ENCODE assay signal across 1 cellular context in the genomic region with DNA sequence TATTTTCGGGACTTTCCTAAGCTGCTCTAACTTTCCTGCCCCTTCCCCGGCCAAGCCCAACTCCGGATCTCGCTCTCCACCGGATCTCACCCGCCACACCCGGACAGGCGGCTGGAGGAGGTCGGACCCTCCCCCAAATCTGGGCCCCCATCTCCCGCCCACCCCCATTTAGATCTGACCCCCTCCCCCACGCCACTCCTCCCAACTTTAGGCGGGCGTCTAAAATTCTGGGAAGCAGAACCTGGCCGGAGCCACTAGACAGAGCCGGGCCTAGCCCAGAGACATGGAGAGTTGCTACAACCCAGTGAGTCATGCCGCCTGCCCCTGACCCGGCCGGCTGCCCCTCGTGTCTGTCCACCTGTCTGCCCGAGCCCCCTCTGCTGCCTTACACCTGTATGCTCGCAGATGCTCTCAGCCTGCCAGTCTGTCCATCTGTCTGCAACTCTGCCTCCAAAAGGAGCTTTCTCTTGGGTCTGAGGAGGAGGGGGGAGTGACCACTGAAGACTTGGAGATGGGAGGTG.
TF ChIP-seq lines count a peak whose summit lies in the region.

A gene (plus strand): TSS at position 29 of the 521 bp plus-strand sequence. CDS start 255 bp downstream, at position 284.

TF ChIP-seq in GM12878, 131 proteins besides CTCF, POLR2A, EP300 and RAD21 (continued from another document and continues in another):
- TF ChIP-seq, protein P1, sequence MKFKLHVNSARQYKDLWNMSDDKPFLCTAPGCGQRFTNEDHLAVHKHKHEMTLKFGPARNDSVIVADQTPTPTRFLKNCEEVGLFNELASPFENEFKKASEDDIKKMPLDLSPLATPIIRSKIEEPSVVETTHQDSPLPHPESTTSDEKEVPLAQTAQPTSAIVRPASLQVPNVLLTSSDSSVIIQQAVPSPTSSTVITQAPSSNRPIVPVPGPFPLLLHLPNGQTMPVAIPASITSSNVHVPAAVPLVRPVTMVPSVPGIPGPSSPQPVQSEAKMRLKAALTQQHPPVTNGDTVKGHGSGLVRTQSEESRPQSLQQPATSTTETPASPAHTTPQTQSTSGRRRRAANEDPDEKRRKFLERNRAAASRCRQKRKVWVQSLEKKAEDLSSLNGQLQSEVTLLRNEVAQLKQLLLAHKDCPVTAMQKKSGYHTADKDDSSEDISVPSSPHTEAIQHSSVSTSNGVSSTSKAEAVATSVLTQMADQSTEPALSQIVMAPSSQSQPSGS (IDR thresholded peaks at IDR 0.05; ENCODE audit: low read length), result no peak
- no peak for TF ChIP-seq PAX5 (IDR thresholded peaks at IDR 0.05; ENCODE audit: borderline replicate concordance, low read depth, low read length)
- no peak for TF ChIP-seq EZH2 (IDR thresholded peaks at IDR 0.05; ENCODE audit: borderline replicate concordance, control insufficient read depth, low read depth, low read length)
- no peak for TF ChIP-seq DPF2 (IDR thresholded peaks at IDR 0.05)
- TF ChIP-seq, protein P2, sequence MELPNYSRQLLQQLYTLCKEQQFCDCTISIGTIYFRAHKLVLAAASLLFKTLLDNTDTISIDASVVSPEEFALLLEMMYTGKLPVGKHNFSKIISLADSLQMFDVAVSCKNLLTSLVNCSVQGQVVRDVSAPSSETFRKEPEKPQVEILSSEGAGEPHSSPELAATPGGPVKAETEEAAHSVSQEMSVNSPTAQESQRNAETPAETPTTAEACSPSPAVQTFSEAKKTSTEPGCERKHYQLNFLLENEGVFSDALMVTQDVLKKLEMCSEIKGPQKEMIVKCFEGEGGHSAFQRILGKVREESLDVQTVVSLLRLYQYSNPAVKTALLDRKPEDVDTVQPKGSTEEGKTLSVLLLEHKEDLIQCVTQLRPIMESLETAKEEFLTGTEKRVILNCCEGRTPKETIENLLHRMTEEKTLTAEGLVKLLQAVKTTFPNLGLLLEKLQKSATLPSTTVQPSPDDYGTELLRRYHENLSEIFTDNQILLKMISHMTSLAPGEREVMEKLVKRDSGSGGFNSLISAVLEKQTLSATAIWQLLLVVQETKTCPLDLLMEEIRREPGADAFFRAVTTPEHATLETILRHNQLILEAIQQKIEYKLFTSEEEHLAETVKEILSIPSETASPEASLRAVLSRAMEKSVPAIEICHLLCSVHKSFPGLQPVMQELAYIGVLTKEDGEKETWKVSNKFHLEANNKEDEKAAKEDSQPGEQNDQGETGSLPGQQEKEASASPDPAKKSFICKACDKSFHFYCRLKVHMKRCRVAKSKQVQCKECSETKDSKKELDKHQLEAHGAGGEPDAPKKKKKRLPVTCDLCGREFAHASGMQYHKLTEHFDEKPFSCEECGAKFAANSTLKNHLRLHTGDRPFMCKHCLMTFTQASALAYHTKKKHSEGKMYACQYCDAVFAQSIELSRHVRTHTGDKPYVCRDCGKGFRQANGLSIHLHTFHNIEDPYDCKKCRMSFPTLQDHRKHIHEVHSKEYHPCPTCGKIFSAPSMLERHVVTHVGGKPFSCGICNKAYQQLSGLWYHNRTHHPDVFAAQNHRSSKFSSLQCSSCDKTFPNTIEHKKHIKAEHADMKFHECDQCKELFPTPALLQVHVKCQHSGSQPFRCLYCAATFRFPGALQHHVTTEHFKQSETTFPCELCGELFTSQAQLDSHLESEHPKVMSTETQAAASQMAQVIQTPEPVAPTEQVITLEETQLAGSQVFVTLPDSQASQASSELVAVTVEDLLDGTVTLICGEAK (IDR thresholded peaks at IDR 0.05; ENCODE audit: borderline replicate concordance), result no peak
- no peak for TF ChIP-seq SP1 (IDR thresholded peaks at IDR 0.05; ENCODE audit: low read depth, low read length)
- TF ChIP-seq STAT3 (IDR thresholded peaks at IDR 0.05; ENCODE audit: low read depth, low read length), result no peak
- TF ChIP-seq CHD2 (IDR thresholded peaks at IDR 0.05; ENCODE audit: borderline replicate concordance, low read depth, low read length), result 0 out of 2 replicates have a peak, but pooled peaks have one; percentile 6
- TF ChIP-seq RCOR1 (conservative IDR thresholded peaks at IDR 0.05; ENCODE audit: low read depth, low read length), result no peak
- TF ChIP-seq KLF5 (IDR thresholded peaks at IDR 0.05; ENCODE audit: partially characterized antibody), result no peak
- no peak for TF ChIP-seq NFIC (IDR thresholded peaks at IDR 0.05; ENCODE audit: low read depth, low read length)
- no peak for TF ChIP-seq STAT1 (conservative IDR thresholded peaks at IDR 0.05)
- TF ChIP-seq MTA2 (IDR thresholded peaks at IDR 0.05; ENCODE audit: low read depth), result no peak
- TF ChIP-seq, protein P3, sequence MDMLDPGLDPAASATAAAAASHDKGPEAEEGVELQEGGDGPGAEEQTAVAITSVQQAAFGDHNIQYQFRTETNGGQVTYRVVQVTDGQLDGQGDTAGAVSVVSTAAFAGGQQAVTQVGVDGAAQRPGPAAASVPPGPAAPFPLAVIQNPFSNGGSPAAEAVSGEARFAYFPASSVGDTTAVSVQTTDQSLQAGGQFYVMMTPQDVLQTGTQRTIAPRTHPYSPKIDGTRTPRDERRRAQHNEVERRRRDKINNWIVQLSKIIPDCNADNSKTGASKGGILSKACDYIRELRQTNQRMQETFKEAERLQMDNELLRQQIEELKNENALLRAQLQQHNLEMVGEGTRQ (IDR thresholded peaks at IDR 0.05; ENCODE audit: borderline replicate concordance, low read depth, low read length), result no peak
- no peak for TF ChIP-seq ZNF24 (IDR thresholded peaks at IDR 0.05)
- no peak for TF ChIP-seq GATAD2B (conservative IDR thresholded peaks at IDR 0.05; ENCODE audit: low read depth)
- 0 out of 3 replicates have a peak, but pooled peaks have one; percentile 47 for TF ChIP-seq POU2F2 (IDR thresholded peaks at IDR 0.05; ENCODE audit: borderline replicate concordance, low read depth, low read length)
- TF ChIP-seq, protein P4, sequence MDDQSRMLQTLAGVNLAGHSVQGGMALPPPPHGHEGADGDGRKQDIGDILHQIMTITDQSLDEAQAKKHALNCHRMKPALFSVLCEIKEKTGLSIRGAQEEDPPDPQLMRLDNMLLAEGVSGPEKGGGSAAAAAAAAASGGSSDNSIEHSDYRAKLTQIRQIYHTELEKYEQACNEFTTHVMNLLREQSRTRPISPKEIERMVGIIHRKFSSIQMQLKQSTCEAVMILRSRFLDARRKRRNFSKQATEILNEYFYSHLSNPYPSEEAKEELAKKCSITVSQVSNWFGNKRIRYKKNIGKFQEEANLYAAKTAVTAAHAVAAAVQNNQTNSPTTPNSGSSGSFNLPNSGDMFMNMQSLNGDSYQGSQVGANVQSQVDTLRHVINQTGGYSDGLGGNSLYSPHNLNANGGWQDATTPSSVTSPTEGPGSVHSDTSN (IDR thresholded peaks at IDR 0.05; ENCODE audit: insufficient replicate concordance, low read depth, low read length), result no peak
- TF ChIP-seq SREBF1 (IDR thresholded peaks at IDR 0.05; ENCODE audit: low read length), result no peak
- no peak for TF ChIP-seq FOXM1 (IDR thresholded peaks at IDR 0.05; ENCODE audit: low read depth, low read length)
- TF ChIP-seq RAD51 (IDR thresholded peaks at IDR 0.05), result no peak
- no peak for TF ChIP-seq KAT2A (conservative IDR thresholded peaks at IDR 0.05; ENCODE audit: control insufficient read depth, low read depth, low read length)
- TF ChIP-seq PML (IDR thresholded peaks at IDR 0.05; ENCODE audit: low read length), result no peak
- no peak for TF ChIP-seq JUND (IDR thresholded peaks at IDR 0.05; ENCODE audit: low read depth, low read length)
- peak; percentile 55; the same call in 1 of the 2 replicates for TF ChIP-seq POLR2AphosphoS5 (IDR thresholded peaks at IDR 0.05; ENCODE audit: low read length)
- no peak for TF ChIP-seq MEF2A (IDR thresholded peaks at IDR 0.05; ENCODE audit: insufficient read depth, low read depth, low read length)
- no peak for TF ChIP-seq SMC3 (IDR thresholded peaks at IDR 0.05; ENCODE audit: borderline replicate concordance, low read length)
- no peak for TF ChIP-seq SUPT20H (IDR thresholded peaks at IDR 0.05; ENCODE audit: borderline replicate concordance, control insufficient read depth, low read depth, low read length)
- no peak for TF ChIP-seq HDAC6 (IDR thresholded peaks at IDR 0.05; ENCODE audit: unreplicated experiment)
- TF ChIP-seq IKZF2 (IDR thresholded peaks at IDR 0.05), result no peak
- TF ChIP-seq, protein P5, sequence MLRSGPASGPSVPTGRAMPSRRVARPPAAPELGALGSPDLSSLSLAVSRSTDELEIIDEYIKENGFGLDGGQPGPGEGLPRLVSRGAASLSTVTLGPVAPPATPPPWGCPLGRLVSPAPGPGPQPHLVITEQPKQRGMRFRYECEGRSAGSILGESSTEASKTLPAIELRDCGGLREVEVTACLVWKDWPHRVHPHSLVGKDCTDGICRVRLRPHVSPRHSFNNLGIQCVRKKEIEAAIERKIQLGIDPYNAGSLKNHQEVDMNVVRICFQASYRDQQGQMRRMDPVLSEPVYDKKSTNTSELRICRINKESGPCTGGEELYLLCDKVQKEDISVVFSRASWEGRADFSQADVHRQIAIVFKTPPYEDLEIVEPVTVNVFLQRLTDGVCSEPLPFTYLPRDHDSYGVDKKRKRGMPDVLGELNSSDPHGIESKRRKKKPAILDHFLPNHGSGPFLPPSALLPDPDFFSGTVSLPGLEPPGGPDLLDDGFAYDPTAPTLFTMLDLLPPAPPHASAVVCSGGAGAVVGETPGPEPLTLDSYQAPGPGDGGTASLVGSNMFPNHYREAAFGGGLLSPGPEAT (IDR thresholded peaks at IDR 0.05; ENCODE audit: low read depth), result peak; percentile 60; the same call in 1 of the 2 replicates
- no peak for TF ChIP-seq CREB1 (IDR thresholded peaks at IDR 0.05; ENCODE audit: low read depth)
- TF ChIP-seq ASH2L (IDR thresholded peaks at IDR 0.05; ENCODE audit: borderline replicate concordance, low read depth), result no peak
- TF ChIP-seq, protein P6, sequence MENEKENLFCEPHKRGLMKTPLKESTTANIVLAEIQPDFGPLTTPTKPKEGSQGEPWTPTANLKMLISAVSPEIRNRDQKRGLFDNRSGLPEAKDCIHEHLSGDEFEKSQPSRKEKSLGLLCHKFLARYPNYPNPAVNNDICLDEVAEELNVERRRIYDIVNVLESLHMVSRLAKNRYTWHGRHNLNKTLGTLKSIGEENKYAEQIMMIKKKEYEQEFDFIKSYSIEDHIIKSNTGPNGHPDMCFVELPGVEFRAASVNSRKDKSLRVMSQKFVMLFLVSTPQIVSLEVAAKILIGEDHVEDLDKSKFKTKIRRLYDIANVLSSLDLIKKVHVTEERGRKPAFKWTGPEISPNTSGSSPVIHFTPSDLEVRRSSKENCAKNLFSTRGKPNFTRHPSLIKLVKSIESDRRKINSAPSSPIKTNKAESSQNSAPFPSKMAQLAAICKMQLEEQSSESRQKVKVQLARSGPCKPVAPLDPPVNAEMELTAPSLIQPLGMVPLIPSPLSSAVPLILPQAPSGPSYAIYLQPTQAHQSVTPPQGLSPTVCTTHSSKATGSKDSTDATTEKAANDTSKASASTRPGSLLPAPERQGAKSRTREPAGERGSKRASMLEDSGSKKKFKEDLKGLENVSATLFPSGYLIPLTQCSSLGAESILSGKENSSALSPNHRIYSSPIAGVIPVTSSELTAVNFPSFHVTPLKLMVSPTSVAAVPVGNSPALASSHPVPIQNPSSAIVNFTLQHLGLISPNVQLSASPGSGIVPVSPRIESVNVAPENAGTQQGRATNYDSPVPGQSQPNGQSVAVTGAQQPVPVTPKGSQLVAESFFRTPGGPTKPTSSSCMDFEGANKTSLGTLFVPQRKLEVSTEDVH (IDR thresholded peaks at IDR 0.05; ENCODE audit: low read depth, partially characterized antibody), result no peak
- TF ChIP-seq SIX5 (IDR thresholded peaks at IDR 0.05; ENCODE audit: low read depth, low read length, severe bottlenecking), result no peak
- TF ChIP-seq, protein P7, sequence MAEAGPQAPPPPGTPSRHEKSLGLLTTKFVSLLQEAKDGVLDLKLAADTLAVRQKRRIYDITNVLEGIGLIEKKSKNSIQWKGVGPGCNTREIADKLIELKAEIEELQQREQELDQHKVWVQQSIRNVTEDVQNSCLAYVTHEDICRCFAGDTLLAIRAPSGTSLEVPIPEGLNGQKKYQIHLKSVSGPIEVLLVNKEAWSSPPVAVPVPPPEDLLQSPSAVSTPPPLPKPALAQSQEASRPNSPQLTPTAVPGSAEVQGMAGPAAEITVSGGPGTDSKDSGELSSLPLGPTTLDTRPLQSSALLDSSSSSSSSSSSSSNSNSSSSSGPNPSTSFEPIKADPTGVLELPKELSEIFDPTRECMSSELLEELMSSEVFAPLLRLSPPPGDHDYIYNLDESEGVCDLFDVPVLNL (IDR thresholded peaks at IDR 0.05; ENCODE audit: low read depth, low read length), result no peak
- no peak for TF ChIP-seq MXI1 (IDR thresholded peaks at IDR 0.05; ENCODE audit: low read depth, low read length)
- TF ChIP-seq ZNF384 (IDR thresholded peaks at IDR 0.05; ENCODE audit: borderline replicate concordance, low read depth, low read length), result no peak
- no peak for TF ChIP-seq ZNF207 (IDR thresholded peaks at IDR 0.05; ENCODE audit: borderline replicate concordance)
- no peak for TF ChIP-seq SUZ12 (IDR thresholded peaks at IDR 0.05; ENCODE audit: unreplicated experiment)
- TF ChIP-seq, protein P8, sequence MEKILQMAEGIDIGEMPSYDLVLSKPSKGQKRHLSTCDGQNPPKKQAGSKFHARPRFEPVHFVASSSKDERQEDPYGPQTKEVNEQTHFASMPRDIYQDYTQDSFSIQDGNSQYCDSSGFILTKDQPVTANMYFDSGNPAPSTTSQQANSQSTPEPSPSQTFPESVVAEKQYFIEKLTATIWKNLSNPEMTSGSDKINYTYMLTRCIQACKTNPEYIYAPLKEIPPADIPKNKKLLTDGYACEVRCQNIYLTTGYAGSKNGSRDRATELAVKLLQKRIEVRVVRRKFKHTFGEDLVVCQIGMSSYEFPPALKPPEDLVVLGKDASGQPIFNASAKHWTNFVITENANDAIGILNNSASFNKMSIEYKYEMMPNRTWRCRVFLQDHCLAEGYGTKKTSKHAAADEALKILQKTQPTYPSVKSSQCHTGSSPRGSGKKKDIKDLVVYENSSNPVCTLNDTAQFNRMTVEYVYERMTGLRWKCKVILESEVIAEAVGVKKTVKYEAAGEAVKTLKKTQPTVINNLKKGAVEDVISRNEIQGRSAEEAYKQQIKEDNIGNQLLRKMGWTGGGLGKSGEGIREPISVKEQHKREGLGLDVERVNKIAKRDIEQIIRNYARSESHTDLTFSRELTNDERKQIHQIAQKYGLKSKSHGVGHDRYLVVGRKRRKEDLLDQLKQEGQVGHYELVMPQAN (conservative IDR thresholded peaks at IDR 0.05), result peak; percentile 31; the same call in 1 of the 2 replicates
- no peak for TF ChIP-seq TCF3 (IDR thresholded peaks at IDR 0.05; ENCODE audit: borderline replicate concordance, insufficient read depth, low read depth, low read length)
- TF ChIP-seq TAF1 (IDR thresholded peaks at IDR 0.05; ENCODE audit: borderline replicate concordance, low read depth, low read length), result peak; percentile 59; the same call in 1 of the 2 replicates
- 0 out of 2 replicates have a peak, but pooled peaks have one; percentile 35 for TF ChIP-seq SMARCA5 (IDR thresholded peaks at IDR 0.05)
- TF ChIP-seq NR2C2 (IDR thresholded peaks at IDR 0.05; ENCODE audit: borderline replicate concordance, control insufficient read depth, insufficient read length, low read depth), result no peak
- no peak for TF ChIP-seq RUNX3 (IDR thresholded peaks at IDR 0.05; ENCODE audit: low read length)
- TF ChIP-seq, protein P9, sequence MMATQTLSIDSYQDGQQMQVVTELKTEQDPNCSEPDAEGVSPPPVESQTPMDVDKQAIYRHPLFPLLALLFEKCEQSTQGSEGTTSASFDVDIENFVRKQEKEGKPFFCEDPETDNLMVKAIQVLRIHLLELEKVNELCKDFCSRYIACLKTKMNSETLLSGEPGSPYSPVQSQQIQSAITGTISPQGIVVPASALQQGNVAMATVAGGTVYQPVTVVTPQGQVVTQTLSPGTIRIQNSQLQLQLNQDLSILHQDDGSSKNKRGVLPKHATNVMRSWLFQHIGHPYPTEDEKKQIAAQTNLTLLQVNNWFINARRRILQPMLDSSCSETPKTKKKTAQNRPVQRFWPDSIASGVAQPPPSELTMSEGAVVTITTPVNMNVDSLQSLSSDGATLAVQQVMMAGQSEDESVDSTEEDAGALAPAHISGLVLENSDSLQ (IDR thresholded peaks at IDR 0.05), result no peak
- no peak for TF ChIP-seq WRNIP1 (IDR thresholded peaks at IDR 0.05; ENCODE audit: borderline replicate concordance, low read depth, low read length)
- no peak for TF ChIP-seq BRCA1 (IDR thresholded peaks at IDR 0.05; ENCODE audit: low read depth, low read length)
